Comparison of ENCODE assay signal across 12 cellular contexts in the genomic region with DNA sequence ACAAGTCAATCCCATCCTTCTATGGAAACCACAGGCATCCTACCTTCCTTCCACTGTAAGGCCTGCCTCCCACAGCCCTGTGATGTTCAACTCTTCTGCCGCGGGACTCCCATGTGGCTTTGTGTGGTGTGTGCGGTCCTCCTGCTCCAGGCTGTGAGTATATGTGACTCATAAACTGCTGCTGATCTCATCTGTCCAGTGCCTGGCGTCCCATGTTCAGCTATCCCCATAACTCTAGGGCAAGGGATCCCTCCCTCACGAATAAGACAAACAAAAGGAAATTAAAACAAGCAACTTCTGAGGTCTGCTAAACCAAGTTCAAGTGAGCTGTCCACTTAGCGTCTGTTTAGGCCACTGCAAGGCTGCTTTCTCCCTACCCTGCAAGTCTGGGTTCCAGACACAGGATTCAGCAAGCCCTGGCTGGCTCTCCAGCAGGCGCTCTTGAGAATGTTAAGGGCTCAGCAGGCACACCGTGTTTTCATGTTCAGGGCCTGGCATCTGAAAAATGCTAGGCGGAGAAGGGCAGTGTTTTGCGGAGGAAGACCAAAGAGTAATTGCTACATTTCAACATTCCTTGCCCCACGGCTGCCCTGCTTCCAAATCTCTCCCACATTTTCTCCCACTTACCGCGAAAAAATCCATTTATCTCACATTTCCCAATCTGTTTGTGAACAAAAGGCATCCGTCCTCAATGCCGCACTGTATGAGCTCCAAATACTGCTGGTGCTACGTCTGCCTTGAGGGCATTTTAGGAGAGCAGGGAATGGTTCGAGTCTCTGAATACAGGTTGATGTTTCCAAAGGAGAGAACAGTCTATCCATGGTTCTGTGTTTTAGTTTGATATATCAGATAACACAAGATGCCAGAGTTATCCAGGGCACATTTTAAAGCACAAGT.
DNase-seq lines count a peak whose midpoint lies in the region; ATAC-seq and FAIRE-seq lines count a peak whose summit lies in the region.
"Had no signal": no experiment of that assay in that cellular context is flagged by ENCODE, and none has a peak within 500 bp of the region (broad histone marks: within the 10 kb centered on the region; RNA-seq: fewer than 3 reads in every experiment).

No MANE protein-coding gene starts in this region.

- H2BK15ac ChIP-seq in mesenchymal stem cell (ENCODE audit: low read depth, poor library complexity, severe bottlenecking): no peak overlapping the region

- no peaks in the 10 kb centered on the region for H3K9me3 ChIP-seq in mesenchymal stem cell (ENCODE audit: control insufficient read depth, low read length)
- H3K9me3 ChIP-seq in aorta (ENCODE audit: control insufficient read depth, low read length): no peaks in the 10 kb centered on the region

- 26% methylated on average over 16 of the region's 17 CpGs for WGBS in mesenchymal stem cell
- 9 to 14% methylated on average over 17 of the region's 17 CpGs for WGBS in aorta, 2 donors

- peaks cover 15% of the 10 kb centered on the region for H3K79me1 ChIP-seq in mesenchymal stem cell (replicated peaks; ENCODE audit: low read length, poor library complexity, severe bottlenecking)

- H3K9ac ChIP-seq in mesenchymal stem cell (ENCODE audit: low read length): peak overlapping the region; percentile 52

- no peak overlapping the region for H2AFZ ChIP-seq in mesenchymal stem cell (ENCODE audit: low read depth, low read length)

- H3K18ac ChIP-seq in mesenchymal stem cell (ENCODE audit: low read depth in 1 of 2, low read length in 2 of 2): peak overlapping the region in 1 of 2 experiments; percentile 81

- no peak overlapping the region for H2BK5ac ChIP-seq in mesenchymal stem cell (ENCODE audit: low read depth, low read length, poor library complexity, severe bottlenecking)

- H3K4me2 ChIP-seq in mesenchymal stem cell (ENCODE audit: low read length, poor library complexity, severe bottlenecking): peak overlapping the region; percentile 10

- ATAC-seq in Right ventricle myocardium inferior (peak; percentile 92), aorta (ENCODE audit: low FRiP score) (peak; percentile 71), HG02759 (IDR thresholded peaks at IDR 0.05; ENCODE audit: unreplicated experiment) (no peak), GM18909 (IDR thresholded peaks at IDR 0.05; ENCODE audit: poor library complexity, unreplicated experiment) (no peak), GM21381 (IDR thresholded peaks at IDR 0.05; ENCODE audit: unreplicated experiment) (no peak)
- ATAC-seq: left colon had no signal

- no peak overlapping the region for H2BK120ac ChIP-seq in mesenchymal stem cell (ENCODE audit: low read depth, low read length)

- FAIRE-seq in endometrium (lab: Jason Lieb, UNC): peak; percentile 74
- FAIRE-seq: GM18507 had no signal

- H3K4ac ChIP-seq in mesenchymal stem cell (ENCODE audit: low read depth in 1 of 2, low read length in 2 of 2): peak overlapping the region in 1 of 2 experiments; percentile 24

- peak; percentile 68 for DNase-seq in Right ventricle myocardium inferior (ENCODE audit: missing footprints)
- no peak for DNase-seq in cardiac septum (ENCODE audit: low spot score)
- peak; percentile 98 for DNase-seq in mesenchymal stem cell
- peak in 1 of 2 donors; percentile 47 for DNase-seq in aorta
- DNase-seq: 8988T, left colon, NCI-H2081 had no signal

- H3K27me3 ChIP-seq in mesenchymal stem cell (ENCODE audit: control insufficient read depth in 1 of 2, insufficient read depth in 1 of 2, low read length in 2 of 2) (no peaks in the 10 kb centered on the region), aorta (ENCODE audit: control insufficient read depth in 1 of 2, insufficient read depth in 2 of 2, low read length in 1 of 2) (no peaks in the 10 kb centered on the region)

- H3K36me3 ChIP-seq in mesenchymal stem cell (ENCODE audit: control insufficient read depth in 1 of 2, insufficient read depth in 2 of 2, low read depth in 1 of 2, low read length in 2 of 2): no peaks in the 10 kb centered on the region
- H3K36me3 ChIP-seq in aorta (ENCODE audit: control insufficient read depth in 1 of 2, insufficient read depth in 2 of 2, low read length in 1 of 2): no peaks in the 10 kb centered on the region

- H3K4me1 ChIP-seq in mesenchymal stem cell (ENCODE audit: control insufficient read depth, insufficient read depth, low read depth, low read length): peaks cover 10% of the 10 kb centered on the region
- H3K4me1 ChIP-seq in aorta (ENCODE audit: control insufficient read depth in 1 of 2, insufficient read depth in 2 of 2, low read length in 2 of 2): no peaks in the 10 kb centered on the region

- intact Hi-C loops in Right ventricle myocardium inferior (cut with DNase I): no loop called here
- intact Hi-C loops in cardiac septum (cut with DNase I): no loop called here
- intact Hi-C loops in aorta (cut with DNase I): no loop called here

- no peak overlapping the region for H3K23ac ChIP-seq in mesenchymal stem cell (ENCODE audit: low read length in 2 of 2)

- no peak overlapping the region for H3K14ac ChIP-seq in mesenchymal stem cell (ENCODE audit: low read length in 2 of 2)

- peak overlapping the region; percentile 76 for H4K91ac ChIP-seq in mesenchymal stem cell (ENCODE audit: low read length)

- peak overlapping the region; percentile 58 for H2AK5ac ChIP-seq in mesenchymal stem cell (ENCODE audit: low read length, severe bottlenecking)

- H2BK12ac ChIP-seq in mesenchymal stem cell (ENCODE audit: low read length in 2 of 2): peak overlapping the region in 1 of 2 experiments; percentile 71

- peak overlapping the region; percentile 85 for H3K27ac ChIP-seq in mesenchymal stem cell (ENCODE audit: low read length, poor library complexity, severe bottlenecking)
- peak overlapping the region; percentile 1 to 96 for H3K27ac ChIP-seq in aorta (ENCODE audit: low read depth in 1 of 2, low read length in 2 of 2)

- H3K4me3 ChIP-seq in mesenchymal stem cell (ENCODE audit: insufficient read depth in 1 of 2, low read depth in 1 of 2, low read length in 2 of 2) (no peak overlapping the region), aorta (ENCODE audit: low read length in 2 of 2) (no peak overlapping the region)

- peak overlapping the region; percentile 73 for H4K8ac ChIP-seq in mesenchymal stem cell (ENCODE audit: low read length)

Comparison
In these comparisons a context has a peak if more than half of its experiments do, and no peak if none do; other contexts are left out.
1. ATAC-seq: peak in Right ventricle myocardium inferior (single experiment) and aorta (single experiment); none in HG02759 (single experiment), GM18909 (single experiment) and GM21381 (single experiment).